9 cellular contexts compared by ENCODE assay signal in genomic region chr15:31361764-31362120, GRCh38. TPM values are rescaled to one million over a fixed set of nuclear protein-coding genes. Genes with fewer than 3 reads are reported as not detected.
DNase-seq lines count a peak whose midpoint lies in the region; ATAC-seq and TF ChIP-seq lines count a peak whose summit lies in the region.
"Had no signal": no experiment of that assay in that cellular context is flagged by ENCODE, and none has a peak within 500 bp of the region (broad histone marks: within the 10 kb centered on the region; RNA-seq: fewer than 3 reads in every experiment).

No MANE protein-coding gene starts in this region.

- DNase-seq in activated CD4-positive, alpha-beta T cell treated with anti-CD3 and anti-CD28 coated beads for 36 hours: no peak
- DNase-seq in activated CD4-positive, alpha-beta T cell treated with anti-CD3 and anti-CD28 coated beads, Interleukin-2, amount 50 U/mL, for 48 hours: no peak
- DNase-seq in RWPE2 (ENCODE audit: low spot score) (no peak), foreskin keratinocyte (no peak), superior temporal gyrus (ENCODE audit: extremely low spot score) (peak; percentile 33), NCI-H1092 treated with DMSO at 0.1 percent for 48 hours (lab: John Stamatoyannopoulos, UW) (no peak), progenitor cell of endocrine pancreas (ENCODE audit: low spot score, unreplicated experiment) (no peak)
- DNase-seq: NCI-H226 had no signal

- H3K4me1 ChIP-seq in RWPE2 (ENCODE audit: insufficient read depth, poor library complexity, severe bottlenecking): peaks cover 59% of the 10 kb centered on the region
- H3K4me1 ChIP-seq in foreskin keratinocyte: peaks cover 46% of the 10 kb centered on the region

- CTCF ChIA-PET in activated CD4-positive, alpha-beta T cell treated with anti-CD3 and anti-CD28 coated beads for 36 hours (lab: Charles Lee): interaction anchor here (0.6 to 4.2 kb wide), 6 partner anchors 12 to 127 kb away, joined by 3 to 21 read pairs (median 6); no protein-coding TSS in a partner anchor

- H3K9me3 ChIP-seq in RWPE2 (ENCODE audit: severe bottlenecking): no peaks in the 10 kb centered on the region

- no peaks in the 10 kb centered on the region for H3K36me3 ChIP-seq in RWPE2 (ENCODE audit: low read depth)

- H3K9me3 Mint-ChIP-seq in activated CD4-positive, alpha-beta T cell treated with anti-CD3 and anti-CD28 coated beads for 36 hours (ENCODE audit: low read depth): no peaks in the 10 kb centered on the region
- no peaks in the 10 kb centered on the region for H3K9me3 Mint-ChIP-seq in progenitor cell of endocrine pancreas (ENCODE audit: low read depth)

- TF ChIP-seq CTCF in RWPE2 (IDR thresholded peaks at IDR 0.05; ENCODE audit: poor library complexity, severe bottlenecking) (no peak), foreskin keratinocyte (conservative IDR thresholded peaks at IDR 0.05) (no peak), progenitor cell of endocrine pancreas (IDR thresholded peaks at IDR 0.05; ENCODE audit: unreplicated experiment) (no peak)

- peak overlapping the region; percentile 64 for H3K4me3 Mint-ChIP-seq in activated CD4-positive, alpha-beta T cell treated with anti-CD3 and anti-CD28 coated beads for 36 hours
- H3K4me3 Mint-ChIP-seq in progenitor cell of endocrine pancreas (ENCODE audit: low read depth): no peak overlapping the region

- H3K4me1 Mint-ChIP-seq in activated CD4-positive, alpha-beta T cell treated with anti-CD3 and anti-CD28 coated beads for 36 hours: peaks cover 99% of the 10 kb centered on the region
- H3K4me1 Mint-ChIP-seq in progenitor cell of endocrine pancreas (ENCODE audit: low read depth): peaks cover 32% of the 10 kb centered on the region

- peaks cover 38% of the 10 kb centered on the region for H3K36me3 Mint-ChIP-seq in activated CD4-positive, alpha-beta T cell treated with anti-CD3 and anti-CD28 coated beads for 36 hours (ENCODE audit: low read depth)
- no peaks in the 10 kb centered on the region for H3K36me3 Mint-ChIP-seq in progenitor cell of endocrine pancreas (ENCODE audit: insufficient read depth)

- H3K27ac Mint-ChIP-seq in activated CD4-positive, alpha-beta T cell treated with anti-CD3 and anti-CD28 coated beads for 36 hours: peak overlapping the region; percentile 99
- H3K27ac Mint-ChIP-seq in progenitor cell of endocrine pancreas: no peak overlapping the region

- intact Hi-C loops in activated CD4-positive, alpha-beta T cell treated with anti-CD3 and anti-CD28 coated beads for 36 hours (cut with DNase I, micrococcal nuclease): loop anchor here (1.0 to 2.0 kb wide), 6 partner anchors 10 to 74 kb away; partner anchors contain the start of gene KLF13 (in 2 of the 2)

- H3K27me3 ChIP-seq in RWPE2 (ENCODE audit: insufficient read depth, poor library complexity, severe bottlenecking): no peaks in the 10 kb centered on the region
- H3K27me3 ChIP-seq in foreskin keratinocyte: no peaks in the 10 kb centered on the region

- POLR2A ChIA-PET in activated CD4-positive, alpha-beta T cell treated with anti-CD3 and anti-CD28 coated beads for 36 hours (lab: Charles Lee): interaction anchor here (0.9 to 2.7 kb wide), 4 partner anchors 13 to 76 kb away, joined by 3 to 15 read pairs (median 4); partner anchors contain the start of gene KLF13

- H3K27ac ChIP-seq in RWPE2 (ENCODE audit: poor library complexity, severe bottlenecking) (peak overlapping the region; percentile 42), foreskin keratinocyte (peak overlapping the region; percentile 69)

- no peak for ATAC-seq in activated CD4-positive, alpha-beta T cell treated with anti-CD3 and anti-CD28 coated beads for 36 hours
- ATAC-seq in RWPE2 (ENCODE audit: low read depth) (no peak), foreskin keratinocyte (no peak), HG03378 (IDR thresholded peaks at IDR 0.05; ENCODE audit: unreplicated experiment) (no peak)

- no peaks in the 10 kb centered on the region for H3K27me3 Mint-ChIP-seq in activated CD4-positive, alpha-beta T cell treated with anti-CD3 and anti-CD28 coated beads for 36 hours
- no peaks in the 10 kb centered on the region for H3K27me3 Mint-ChIP-seq in progenitor cell of endocrine pancreas

- H3K4me3 ChIP-seq in RWPE2 (ENCODE audit: severe bottlenecking): no peak overlapping the region

RNA-seq across cellular contexts. Expression of gene KLF13, which starts 35.1 kb away (rescaled TPM):
- total RNA-seq in activated CD4-positive, alpha-beta T cell treated with anti-CD3 and anti-CD28 coated beads for 36 hours: 100 to 1,000 TPM; 147 to 212 TPM
- total RNA-seq in foreskin keratinocyte: 57.9 and 58.1 TPM in 2 replicates
- 54.9 and 55.8 TPM in 2 replicates for polyA plus RNA-seq in foreskin keratinocyte
- total RNA-seq in progenitor cell of endocrine pancreas: 26.9 and 34.0 TPM in 2 replicates
